In the genomic region with DNA sequence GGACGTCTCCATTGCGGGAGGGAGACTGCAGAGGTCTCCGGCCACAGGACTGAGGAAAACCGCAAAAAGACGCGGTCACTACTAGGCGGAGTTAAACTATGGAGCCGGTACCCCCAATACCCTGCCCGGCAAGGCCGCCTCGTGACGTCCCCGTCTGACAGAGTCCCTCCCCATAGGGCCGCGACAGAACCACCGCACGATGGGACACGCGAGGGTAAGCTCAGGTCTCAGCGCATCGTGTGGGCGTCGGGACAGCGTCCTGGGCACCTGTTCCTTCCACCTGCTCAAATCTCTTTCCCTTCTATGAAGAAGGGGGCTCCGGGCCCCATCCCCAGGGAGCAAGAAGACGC, we compare ENCODE assay signal across 8 cellular contexts. TPM values are rescaled to one million over a fixed set of nuclear protein-coding genes. Genes with fewer than 3 reads are reported as not detected.
A peak's percentile ranks its signal among the peaks of the same experiment; 100 is the strongest.
DNase-seq lines count a peak whose midpoint lies in the region; ATAC-seq and TF ChIP-seq lines count a peak whose summit lies in the region.

No MANE protein-coding gene starts in this region.

- peak; percentile 84 for DNase-seq in Right ventricle myocardium inferior (ENCODE audit: missing footprints)
- no peak for DNase-seq in cardiac septum (ENCODE audit: low spot score)
- peak; percentile 100 for DNase-seq in OCI-M1 (lab: John Stamatoyannopoulos, UW)
- DNase-seq in activated naive CD4-positive, alpha-beta T cell treated with anti-CD3 and anti-CD28 coated beads, Interleukin-2, amount 50 U/mL, for 72 hours (ENCODE audit: low spot score in 2 of 2), result peak; percentile 68 to 86
- DNase-seq in heart left ventricle, result peak in 4 of 5 donors; percentile 34 to 83 (median 74)
- peak; percentile 41 for DNase-seq in prostate gland (ENCODE audit: low spot score)
- no peak for DNase-seq in amniotic stem cell (lab: John Stamatoyannopoulos, UW)

- TF ChIP-seq POLR2A in heart left ventricle (IDR thresholded peaks at IDR 0.05) (no peak), prostate gland (IDR thresholded peaks at IDR 0.05) (no peak)

- H3K27ac ChIP-seq in heart left ventricle, result peak overlapping the region; percentile 77 to 100 (median 95)
- H3K27ac ChIP-seq in prostate gland, result peak overlapping the region; percentile 90 to 97

- H3K4me3 ChIP-seq in heart left ventricle (peak overlapping the region; percentile 41 to 81 (median 66)), prostate gland (peak overlapping the region; percentile 62 to 70)

- H3K36me3 Mint-ChIP-seq in activated naive CD4-positive, alpha-beta T cell treated with anti-CD3 and anti-CD28 coated beads, Interleukin-2, amount 50 U/mL, for 72 hours, result peaks cover 6 to 16% of the 10 kb centered on the region in 2 donors

- H3K9me3 ChIP-seq in heart left ventricle, result no peaks in the 10 kb centered on the region
- H3K9me3 ChIP-seq in prostate gland, result no peaks in the 10 kb centered on the region

- TF ChIP-seq CTCF in heart left ventricle (IDR thresholded peaks at IDR 0.05), result no peak
- no peak for TF ChIP-seq CTCF in prostate gland (IDR thresholded peaks at IDR 0.05)

- H3K36me3 ChIP-seq in heart left ventricle, result no peaks in the 10 kb centered on the region
- no peaks in the 10 kb centered on the region for H3K36me3 ChIP-seq in prostate gland

- ATAC-seq in Right ventricle myocardium inferior (peak; percentile 54), HG02981 (IDR thresholded peaks at IDR 0.05; ENCODE audit: unreplicated experiment) (peak; percentile 30), heart left ventricle (peak; percentile 38 to 62 (median 52))
- peak; percentile 54 to 72 for ATAC-seq in activated naive CD4-positive, alpha-beta T cell treated with anti-CD3 and anti-CD28 coated beads, Interleukin-2, amount 50 U/mL, for 72 hours

- H3K4me1 ChIP-seq in heart left ventricle, result peaks cover 0 to 29% (median 8%) of the 10 kb centered on the region in 12 donors
- no peaks in the 10 kb centered on the region for H3K4me1 ChIP-seq in prostate gland (replicated peaks)

- H3K27ac Mint-ChIP-seq in activated naive CD4-positive, alpha-beta T cell treated with anti-CD3 and anti-CD28 coated beads, Interleukin-2, amount 50 U/mL, for 72 hours, result peak overlapping the region; percentile 99

- intact Hi-C loops in Right ventricle myocardium inferior (cut with DNase I), result loop anchor here (1.0 kb wide), 2 partner anchors 24 to 77 kb away; partner anchors contain the start of gene KDM4C
- intact Hi-C loops in cardiac septum (cut with DNase I), result loop anchor here (2.0 to 5.0 kb wide), 2 partner anchors 24 to 268 kb away; partner anchors contain the start of gene UHRF2
- intact Hi-C loops in heart left ventricle (cut with DNase I), result loop anchor here in 5 of 10 donors (1.0 to 10.0 kb wide), 7 partner anchors 24 to 1053 kb away; partner anchors contain the start of genes KDM4C (in 4 of the 5), UHRF2 (in 3 of the 5) and RIC1 (in 2 of the 5)
- intact Hi-C loops in prostate gland (cut with DNase I), result loop anchor here (1.0 to 5.0 kb wide), 2 partner anchors 78 to 268 kb away; partner anchors contain the start of gene UHRF2

- no peaks in the 10 kb centered on the region for H3K27me3 ChIP-seq in heart left ventricle
- H3K27me3 ChIP-seq in prostate gland (replicated peaks; ENCODE audit: insufficient read depth), result no peaks in the 10 kb centered on the region

- 1 to 5% (median 2%) methylated on average over 8 to 26 of the region's 26 CpGs for WGBS in heart left ventricle, 4 donors
- WGBS in prostate gland, result 1% methylated on average over 26 of the region's 26 CpGs

- no peaks in the 10 kb centered on the region for H3K9me3 Mint-ChIP-seq in activated naive CD4-positive, alpha-beta T cell treated with anti-CD3 and anti-CD28 coated beads, Interleukin-2, amount 50 U/mL, for 72 hours

RNA-seq across cellular contexts. Expression of gene GLDC, which starts 35.2 kb away (rescaled TPM):
- total RNA-seq in Right ventricle myocardium inferior, result not detected
- 0.11 TPM for total RNA-seq in cardiac septum
- 1 to 10 TPM in 1 of 2 donors, under 1 TPM in 1; 0.96 to 2.5 TPM for total RNA-seq in activated naive CD4-positive, alpha-beta T cell treated with anti-CD3 and anti-CD28 coated beads, Interleukin-2, amount 50 U/mL, for 72 hours
- total RNA-seq in heart left ventricle, result under 1 TPM in 1 of 9 donors, not detected in 8; 0.53 TPM
- under 1 TPM in 1 of 2 donors, not detected in 1; 0.26 TPM for polyA plus RNA-seq in heart left ventricle
- total RNA-seq in prostate gland, result 1 to 10 TPM; 2.7 to 4.0 TPM

Comparison
In these comparisons a context has a peak if more than half of its experiments do, and no peak if none do; other contexts are left out.
1. DNase-seq: peak in Right ventricle myocardium inferior (single experiment), OCI-M1 (single experiment), activated naive CD4-positive, alpha-beta T cell treated with anti-CD3 and anti-CD28 coated beads, Interleukin-2, amount 50 U/mL, for 72 hours (2 of 2), heart left ventricle (4 of 5) and prostate gland (single experiment); none in cardiac septum (single experiment) and amniotic stem cell (single experiment).
2. Peak in every context shown above with its lines, with median percentiles within 50 percentile points of each other: ATAC-seq.